Comparison of ENCODE assay signal across 8 cellular contexts in the genomic region with DNA sequence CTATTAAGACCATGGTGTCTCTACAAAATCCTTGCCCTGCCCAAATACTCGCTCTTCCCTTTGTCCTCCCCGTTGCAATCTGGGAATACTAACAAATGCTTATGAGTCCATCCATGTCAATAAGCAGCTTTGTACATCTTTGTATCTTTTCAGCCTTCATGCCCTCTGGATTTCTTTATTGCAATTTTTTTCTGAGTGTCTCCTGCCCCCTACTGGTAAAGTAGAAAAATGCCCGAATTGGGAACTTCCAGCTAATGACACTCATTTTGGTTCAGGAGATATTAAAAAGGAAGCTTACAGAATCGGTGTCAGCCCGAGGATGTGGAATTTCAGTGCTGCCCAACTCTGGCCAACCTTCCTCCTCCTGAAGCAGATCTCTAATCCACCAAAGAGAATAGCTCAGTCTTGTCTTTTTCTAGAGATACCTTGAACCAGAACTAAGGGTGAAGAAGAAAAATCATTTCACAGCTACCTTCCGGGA. TPM values are rescaled to one million over a fixed set of nuclear protein-coding genes. Genes with fewer than 3 reads are reported as not detected.
A peak's percentile ranks its signal among the peaks of the same experiment; 100 is the strongest.
DNase-seq lines count a peak whose midpoint lies in the region; ATAC-seq and TF ChIP-seq lines count a peak whose summit lies in the region.

No MANE protein-coding gene starts in this region.

- H3K9me3 Mint-ChIP-seq in activated T-cell treated with anti-CD3 and anti-CD28 coated beads, Interleukin-2, amount 50 U/mL, for 24 hours = no peaks in the 10 kb centered on the region
- no peaks in the 10 kb centered on the region for H3K9me3 Mint-ChIP-seq in T-cell

- no peak for DNase-seq in activated T-cell treated with anti-CD3 and anti-CD28 coated beads, Interleukin-2, amount 50 U/mL, for 24 hours
- DNase-seq in activated T-cell treated with anti-CD3 and anti-CD28 coated beads, Interleukin-2, amount 50 U/mL, for 48 hours = no peak
- DNase-seq in NAMALWA (ENCODE audit: low spot score) (peak; percentile 81), T-cell (peak in 1 of 34 experiments; percentile 58)

- H3K4me3 Mint-ChIP-seq in activated T-cell treated with anti-CD3 and anti-CD28 coated beads, Interleukin-2, amount 50 U/mL, for 24 hours = no peak overlapping the region
- H3K4me3 Mint-ChIP-seq in T-cell = no peak overlapping the region

- no peak overlapping the region for H3K27ac ChIP-seq in neutrophil

- TF ChIP-seq CTCF in neutrophil (IDR thresholded peaks at IDR 0.05) = peak; percentile 80

- H3K4me3 ChIP-seq in neutrophil (ENCODE audit: low read depth in 1 of 2, low read length in 1 of 2) = no peak overlapping the region

- peak overlapping the region; percentile 81 for H3K27ac Mint-ChIP-seq in activated T-cell treated with anti-CD3 and anti-CD28 coated beads, Interleukin-2, amount 50 U/mL, for 24 hours
- peak overlapping the region; percentile 25 to 67 for H3K27ac Mint-ChIP-seq in T-cell

- ATAC-seq in T-cell (replicated peaks in 1 of 4) = peak in 3 of 4 experiments; percentile 38 to 66 (median 64)
- ATAC-seq in esophagus mucosa = peak; percentile 22
- ATAC-seq in GM18909 (IDR thresholded peaks at IDR 0.05; ENCODE audit: poor library complexity, unreplicated experiment) = no peak
- no peak for ATAC-seq in HG03469 (IDR thresholded peaks at IDR 0.05; ENCODE audit: unreplicated experiment)

- H3K27me3 ChIP-seq in neutrophil = no peaks in the 10 kb centered on the region

- no peaks in the 10 kb centered on the region for H3K9me3 ChIP-seq in neutrophil

- H3K4me1 Mint-ChIP-seq in activated T-cell treated with anti-CD3 and anti-CD28 coated beads, Interleukin-2, amount 50 U/mL, for 24 hours (ENCODE audit: low read depth) = peaks cover 31% of the 10 kb centered on the region
- H3K4me1 Mint-ChIP-seq in T-cell = peaks cover 20 to 59% (median 42%) of the 10 kb centered on the region in 3 donors

- peaks cover 90% of the 10 kb centered on the region for H3K36me3 ChIP-seq in neutrophil

- H3K36me3 Mint-ChIP-seq in activated T-cell treated with anti-CD3 and anti-CD28 coated beads, Interleukin-2, amount 50 U/mL, for 24 hours (ENCODE audit: low read depth) = peaks cover 89% of the 10 kb centered on the region
- peaks cover 50% of the 10 kb centered on the region for H3K36me3 Mint-ChIP-seq in T-cell

- H3K27me3 Mint-ChIP-seq in activated T-cell treated with anti-CD3 and anti-CD28 coated beads, Interleukin-2, amount 50 U/mL, for 24 hours = no peaks in the 10 kb centered on the region
- no peaks in the 10 kb centered on the region for H3K27me3 Mint-ChIP-seq in T-cell

- H3K4me1 ChIP-seq in neutrophil (ENCODE audit: control insufficient read depth in 1 of 2, insufficient read depth in 1 of 2, low read depth in 1 of 2, low read length in 1 of 2) = peaks cover under 1 to 3% of the 10 kb centered on the region in 2 experiments

- CTCF ChIA-PET in T-cell (lab: Charles Lee) = interaction anchor here (0.5 to 8.1 kb wide), 40 partner anchors 9 to 1426 kb away, joined by 3 to 218 read pairs (median 6); a partner anchor contains a TSS

- POLR2A ChIA-PET in T-cell (lab: Charles Lee) = interaction anchor here (0.6 to 1.2 kb wide), 9 partner anchors 17 to 1377 kb away, joined by 3 to 10 read pairs (median 4); no protein-coding TSS in a partner anchor

RNA-seq across cellular contexts. Expression of a gene that starts 46.0 kb away (rescaled TPM):
- total RNA-seq in T-cell = 10 to 100 TPM; 24.6 to 38.8 (median 28.8) TPM
- 1.8 TPM for total RNA-seq in esophagus mucosa

Comparison
In these comparisons a context has a peak if more than half of its experiments do, and no peak if none do; other contexts are left out.
1. ATAC-seq: peak in T-cell (3 of 4) and esophagus mucosa (single experiment); none in GM18909 (single experiment) and HG03469 (single experiment).